In genomic region chr17:51059781-51060180, GRCh38 we compare ENCODE assay signal across 23 cellular contexts.
DNase-seq lines count a peak whose midpoint lies in the region; ATAC-seq, FAIRE-seq and TF ChIP-seq lines count a peak whose summit lies in the region.
"Had no signal": no experiment of that assay in that cellular context is flagged by ENCODE, and none has a peak within 500 bp of the region (broad histone marks: within the 10 kb centered on the region; RNA-seq: fewer than 3 reads in every experiment).

No MANE protein-coding gene starts in this region.

- H3K9me2 ChIP-seq in GM23248 (ENCODE audit: insufficient read depth) = no peaks in the 10 kb centered on the region

- H2AFZ ChIP-seq in GM23248 (no peak overlapping the region), astrocyte (ENCODE audit: low read depth, low read length) (no peak overlapping the region)

- H4K20me1 ChIP-seq in GM23248 (ENCODE audit: insufficient read depth) (no peaks in the 10 kb centered on the region), astrocyte (ENCODE audit: insufficient read depth, low read length) (peaks cover 15% of the 10 kb centered on the region)

- peaks cover 2% of the 10 kb centered on the region for H3K36me3 Mint-ChIP-seq in astrocyte (ENCODE audit: low read depth, unreplicated experiment)
- H3K36me3 Mint-ChIP-seq in CD8-positive, alpha-beta T cell = peaks cover 14% of the 10 kb centered on the region
- H3K36me3 Mint-ChIP-seq: immature natural killer cell had no signal

- TF ChIP-seq POLR2A in suprapubic skin (IDR thresholded peaks at IDR 0.05) = no peak

- H3F3A ChIP-seq in GM23248 (ENCODE audit: insufficient read depth) = peaks cover 44% of the 10 kb centered on the region

- no peak overlapping the region for H3K4me3 ChIP-seq in GM23248
- no peak overlapping the region for H3K4me3 ChIP-seq in astrocyte (ENCODE audit: insufficient read depth, low read depth, low read length)
- no peak overlapping the region for H3K4me3 ChIP-seq in CD8-positive, alpha-beta T cell (ENCODE audit: low read depth, low read length)
- no peak overlapping the region for H3K4me3 ChIP-seq in suprapubic skin
- H3K4me3 ChIP-seq: lung, thyroid gland had no signal

- H3K9me3 ChIP-seq in GM23248 (ENCODE audit: low read depth) = no peaks in the 10 kb centered on the region
- no peaks in the 10 kb centered on the region for H3K9me3 ChIP-seq in astrocyte (ENCODE audit: insufficient read depth, low read depth, low read length)
- H3K9me3 ChIP-seq in CD8-positive, alpha-beta T cell (ENCODE audit: low read length) = no peaks in the 10 kb centered on the region
- H3K9me3 ChIP-seq in suprapubic skin = no peaks in the 10 kb centered on the region
- H3K9me3 ChIP-seq: thyroid gland had no signal

- CTCF ChIA-PET in CD8-positive, alpha-beta T cell (lab: Charles Lee) = no interaction called here

- H3K4me2 ChIP-seq in GM23248 (ENCODE audit: unreplicated experiment) (peak overlapping the region; percentile 6), astrocyte (ENCODE audit: low read length) (peak overlapping the region; percentile 49)

- POLR2A ChIA-PET in CD8-positive, alpha-beta T cell (lab: Charles Lee) = no interaction called here

- no peaks in the 10 kb centered on the region for H3K9me3 Mint-ChIP-seq in astrocyte (ENCODE audit: unreplicated experiment)
- H3K9me3 Mint-ChIP-seq in CD8-positive, alpha-beta T cell = no peaks in the 10 kb centered on the region
- H3K9me3 Mint-ChIP-seq: activated naive CD4-positive, alpha-beta T cell treated with anti-CD3 and anti-CD28 coated beads, Interleukin-2, amount 50 U/mL, for 24 hours; CD8-positive, alpha-beta memory T cell; immature natural killer cell; naive thymus-derived CD4-positive, alpha-beta T cell; T-helper 1 cell treated with Interleukin-12 subunit alpha and Interleukin-12 subunit beta and Interleukin-4 antibody, amounts not matched to agents 30 μg/mL and 1 μg/mL, for 36 hours had no signal

- no peaks in the 10 kb centered on the region for H3K36me3 ChIP-seq in GM23248 (ENCODE audit: low read depth)
- H3K36me3 ChIP-seq in astrocyte (ENCODE audit: insufficient read depth, low read length) = no peaks in the 10 kb centered on the region
- H3K36me3 ChIP-seq in CD8-positive, alpha-beta T cell (ENCODE audit: insufficient read depth, low read length) = no peaks in the 10 kb centered on the region
- H3K36me3 ChIP-seq in suprapubic skin = no peaks in the 10 kb centered on the region
- H3K36me3 ChIP-seq: thyroid gland had no signal

- intact Hi-C loops in CD8-positive, alpha-beta T cell (cut with DNase I, micrococcal nuclease) = loop anchor here in 1 of 2 experiments (5.0 kb wide), 1 partner anchor 93 kb away; the partner anchor contains the start of gene NME1

- peak; percentile 44 for DNase-seq in A172 (ENCODE audit: low spot score)
- peak; percentile 58 for DNase-seq in GM23248
- peak; percentile 67 for DNase-seq in astrocyte (ENCODE audit: low read depth)
- peak; percentile 17 for DNase-seq in kidney tubule cell (ENCODE audit: low spot score)
- no peak for DNase-seq in CD8-positive, alpha-beta T cell
- DNase-seq in suprapubic skin (ENCODE audit: low spot score in 2 of 2) = no peak
- DNase-seq: activated CD4-positive, alpha-beta T cell treated with anti-CD3 and anti-CD28 coated beads, Interleukin-2, amount 50 U/mL, for 48 hours; activated T-cell treated with anti-CD3 and anti-CD28 coated beads, Interleukin-2, amount 50 U/mL, for 1 hour; CD8-positive, alpha-beta memory T cell; DMS79; GOT3; head of caudate nucleus; immature natural killer cell; naive thymus-derived CD4-positive, alpha-beta T cell; NCI-H2029 treated with DMSO at 0.1 percent for 48 hours; NCI-H510A; thyroid gland had no signal

- WGBS in GM23248 (ENCODE audit: low coverage in 1 of 2, low lambda C conversion rate in 2 of 2, missing lambda C conversion rate in 2 of 2), 2 experiments = 1 to 11% methylated on average over 2 of the region's 2 CpGs
- 83% methylated on average over 2 of the region's 2 CpGs for WGBS in suprapubic skin

- no peak overlapping the region for H3K9ac ChIP-seq in GM23248
- peak overlapping the region; percentile 21 for H3K9ac ChIP-seq in astrocyte (ENCODE audit: low read length)

- in situ Hi-C loops in GM23248 (cut with MboI) = no loop called here

- peaks cover 29% of the 10 kb centered on the region for H3K4me1 Mint-ChIP-seq in astrocyte (ENCODE audit: low read depth, unreplicated experiment)
- peaks cover 21% of the 10 kb centered on the region for H3K4me1 Mint-ChIP-seq in CD8-positive, alpha-beta T cell (ENCODE audit: low read depth)

- peaks cover 41% of the 10 kb centered on the region for H3K4me1 ChIP-seq in GM23248 (ENCODE audit: insufficient read depth)
- H3K4me1 ChIP-seq in astrocyte (ENCODE audit: insufficient read depth, low read length) = peaks cover 31% of the 10 kb centered on the region
- no peaks in the 10 kb centered on the region for H3K4me1 ChIP-seq in CD8-positive, alpha-beta T cell (ENCODE audit: insufficient read depth, low read length)
- peaks cover 21% of the 10 kb centered on the region for H3K4me1 ChIP-seq in suprapubic skin

- no peak for FAIRE-seq in astrocyte (lab: Jason Lieb, UNC)

- peak overlapping the region; percentile 3 for H3K27ac Mint-ChIP-seq in astrocyte (ENCODE audit: unreplicated experiment)
- no peak overlapping the region for H3K27ac Mint-ChIP-seq in CD8-positive, alpha-beta T cell
- H3K27ac Mint-ChIP-seq: activated naive CD4-positive, alpha-beta T cell treated with anti-CD3 and anti-CD28 coated beads, Interleukin-2, amount 50 U/mL, for 24 hours; CD8-positive, alpha-beta memory T cell; T-helper 1 cell treated with Interleukin-12 subunit alpha and Interleukin-12 subunit beta and Interleukin-4 antibody, amounts not matched to agents 30 μg/mL and 1 μg/mL, for 36 hours had no signal

- no peak overlapping the region for H3K4me3 Mint-ChIP-seq in astrocyte (ENCODE audit: unreplicated experiment)
- no peak overlapping the region for H3K4me3 Mint-ChIP-seq in CD8-positive, alpha-beta T cell
- H3K4me3 Mint-ChIP-seq: activated naive CD4-positive, alpha-beta T cell treated with anti-CD3 and anti-CD28 coated beads, Interleukin-2, amount 50 U/mL, for 24 hours; CD8-positive, alpha-beta memory T cell; immature natural killer cell; naive thymus-derived CD4-positive, alpha-beta T cell; T-helper 1 cell treated with Interleukin-12 subunit alpha and Interleukin-12 subunit beta and Interleukin-4 antibody, amounts not matched to agents 30 μg/mL and 1 μg/mL, for 36 hours had no signal

- no peak for TF ChIP-seq EP300 in suprapubic skin (IDR thresholded peaks at IDR 0.05)

- H3K27ac ChIP-seq in GM23248 = peak overlapping the region; percentile 30
- peak overlapping the region; percentile 40 for H3K27ac ChIP-seq in astrocyte (ENCODE audit: low read depth, low read length)
- H3K27ac ChIP-seq in CD8-positive, alpha-beta T cell (ENCODE audit: low read depth, low read length) = no peak overlapping the region
- H3K27ac ChIP-seq in suprapubic skin = no peak overlapping the region

- ATAC-seq in CD8-positive, alpha-beta T cell = no peak
- ATAC-seq in GM21825 (IDR thresholded peaks at IDR 0.05; ENCODE audit: unreplicated experiment) (no peak), GM19455 (IDR thresholded peaks at IDR 0.05; ENCODE audit: unreplicated experiment) (no peak)
- ATAC-seq: naive thymus-derived CD4-positive, alpha-beta T cell; Right ventricle myocardium inferior had no signal

- no peak for TF ChIP-seq CTCF in astrocyte (IDR thresholded peaks at IDR 0.05; ENCODE audit: insufficient read depth, low read depth, low read length)
- no peak for TF ChIP-seq CTCF in CD8-positive, alpha-beta T cell (IDR thresholded peaks at IDR 0.05)
- no peak for TF ChIP-seq CTCF in suprapubic skin (IDR thresholded peaks at IDR 0.05)

- no peaks in the 10 kb centered on the region for H3K27me3 ChIP-seq in GM23248 (replicated peaks; ENCODE audit: insufficient read depth)
- H3K27me3 ChIP-seq in astrocyte (ENCODE audit: insufficient read depth, low read length) = no peaks in the 10 kb centered on the region
- no peaks in the 10 kb centered on the region for H3K27me3 ChIP-seq in CD8-positive, alpha-beta T cell (ENCODE audit: insufficient read depth, low read length)
- H3K27me3 ChIP-seq in suprapubic skin = no peaks in the 10 kb centered on the region
- H3K27me3 ChIP-seq: thyroid gland had no signal

- H3K79me2 ChIP-seq in GM23248 (ENCODE audit: insufficient read depth) (peaks cover 91% of the 10 kb centered on the region), astrocyte (ENCODE audit: insufficient read depth, low read length) (peaks cover 54% of the 10 kb centered on the region)

- H3K27me3 Mint-ChIP-seq in astrocyte (ENCODE audit: low read depth, unreplicated experiment) = no peaks in the 10 kb centered on the region
- no peaks in the 10 kb centered on the region for H3K27me3 Mint-ChIP-seq in CD8-positive, alpha-beta T cell (ENCODE audit: low read depth)
- H3K27me3 Mint-ChIP-seq: activated naive CD4-positive, alpha-beta T cell treated with anti-CD3 and anti-CD28 coated beads, Interleukin-2, amount 50 U/mL, for 24 hours; CD8-positive, alpha-beta memory T cell; naive thymus-derived CD4-positive, alpha-beta T cell had no signal

Comparison
In these comparisons a context has a peak if more than half of its experiments do, and no peak if none do; other contexts are left out.
1. DNase-seq: peak in A172 (single experiment), GM23248 (single experiment), astrocyte (single experiment) and kidney tubule cell (single experiment); none in CD8-positive, alpha-beta T cell (0 of 7) and suprapubic skin (0 of 2).
2. H3K27ac ChIP-seq: peak in GM23248 (single experiment) and astrocyte (single experiment); none in CD8-positive, alpha-beta T cell (single experiment) and suprapubic skin (single experiment).